Comparison of ENCODE assay signal across 12 cellular contexts in genomic region chr19:12899891-12900518, GRCh38. TPM values are rescaled to one million over a fixed set of nuclear protein-coding genes. Genes with fewer than 3 reads are reported as not detected.
A peak's percentile ranks its signal among the peaks of the same experiment; 100 is the strongest.
DNase-seq lines count a peak whose midpoint lies in the region; ATAC-seq lines count a peak whose summit lies in the region.
"Had no signal": no experiment of that assay in that cellular context is flagged by ENCODE, and none has a peak within 500 bp of the region (broad histone marks: within the 10 kb centered on the region; RNA-seq: fewer than 3 reads in every experiment).

No MANE protein-coding gene starts in this region.

- no peaks in the 10 kb centered on the region for H3K9me3 Mint-ChIP-seq in activated CD8-positive, alpha-beta memory T cell treated with anti-CD3 and anti-CD28 coated beads, Interleukin-2, amount 10 ng/mL, durations not matched to agents 7 days and 5 days (ENCODE audit: low read depth)
- no peaks in the 10 kb centered on the region for H3K9me3 Mint-ChIP-seq in stimulated activated naive B cell treated with anti-CD40 and anti-IgM and Interleukin-4, amounts not matched to agents 10 μg/mL and 1 μg/mL and 100 μg/mL, for 72 hours

- peaks cover 10% of the 10 kb centered on the region for H3K36me3 Mint-ChIP-seq in activated CD8-positive, alpha-beta memory T cell treated with anti-CD3 and anti-CD28 coated beads, Interleukin-2, amount 10 ng/mL, durations not matched to agents 7 days and 5 days
- H3K36me3 Mint-ChIP-seq in stimulated activated naive B cell treated with anti-CD40 and anti-IgM and Interleukin-4, amounts not matched to agents 10 μg/mL and 1 μg/mL and 100 μg/mL, for 72 hours, result peaks cover 29 to 38% of the 10 kb centered on the region in 2 donors

- H3K27ac Mint-ChIP-seq in activated CD8-positive, alpha-beta memory T cell treated with anti-CD3 and anti-CD28 coated beads, Interleukin-2, amount 10 ng/mL, durations not matched to agents 7 days and 5 days, result peak overlapping the region; percentile 88
- H3K27ac Mint-ChIP-seq in stimulated activated naive B cell treated with anti-CD40 and anti-IgM and Interleukin-4, amounts not matched to agents 10 μg/mL and 1 μg/mL and 100 μg/mL, for 72 hours, result no peak overlapping the region

- H3K4me1 Mint-ChIP-seq in activated CD8-positive, alpha-beta memory T cell treated with anti-CD3 and anti-CD28 coated beads, Interleukin-2, amount 10 ng/mL, durations not matched to agents 7 days and 5 days, result peaks cover 26% of the 10 kb centered on the region
- peaks cover 0 to 5% of the 10 kb centered on the region in 2 donors for H3K4me1 Mint-ChIP-seq in stimulated activated naive B cell treated with anti-CD40 and anti-IgM and Interleukin-4, amounts not matched to agents 10 μg/mL and 1 μg/mL and 100 μg/mL, for 72 hours

- CTCF ChIA-PET in activated CD8-positive, alpha-beta memory T cell treated with anti-CD3 and anti-CD28 coated beads, Interleukin-2, amount 10 ng/mL, durations not matched to agents 7 days and 5 days (lab: Charles Lee), result interaction anchor here (0.9 to 5.9 kb wide), 10 partner anchors 9 to 77 kb away, joined by 3 to 27 read pairs (median 6); partner anchors contain the start of genes FARSA, GCDH and SYCE2

- H3K4me3 Mint-ChIP-seq in activated CD8-positive, alpha-beta memory T cell treated with anti-CD3 and anti-CD28 coated beads, Interleukin-2, amount 10 ng/mL, durations not matched to agents 7 days and 5 days, result peak overlapping the region; percentile 56
- H3K4me3 Mint-ChIP-seq in stimulated activated naive B cell treated with anti-CD40 and anti-IgM and Interleukin-4, amounts not matched to agents 10 μg/mL and 1 μg/mL and 100 μg/mL, for 72 hours, result no peak overlapping the region

- no peaks in the 10 kb centered on the region for H3K27me3 Mint-ChIP-seq in activated CD8-positive, alpha-beta memory T cell treated with anti-CD3 and anti-CD28 coated beads, Interleukin-2, amount 10 ng/mL, durations not matched to agents 7 days and 5 days
- no peaks in the 10 kb centered on the region for H3K27me3 Mint-ChIP-seq in stimulated activated naive B cell treated with anti-CD40 and anti-IgM and Interleukin-4, amounts not matched to agents 10 μg/mL and 1 μg/mL and 100 μg/mL, for 72 hours

- peak; percentile 85 for ATAC-seq in activated CD8-positive, alpha-beta memory T cell treated with anti-CD3 and anti-CD28 coated beads, Interleukin-2, amount 10 ng/mL, durations not matched to agents 7 days and 5 days
- peak; percentile 66 for ATAC-seq in GM21737 (IDR thresholded peaks at IDR 0.05; ENCODE audit: unreplicated experiment)
- peak; percentile 66 for ATAC-seq in HG03520 (IDR thresholded peaks at IDR 0.05; ENCODE audit: unreplicated experiment)
- ATAC-seq in stimulated activated naive B cell treated with anti-CD40 and anti-IgM and Interleukin-4, amounts not matched to agents 10 μg/mL and 1 μg/mL and 100 μg/mL, for 72 hours (replicated peaks), result peak; percentile 56 to 81
- ATAC-seq in HG02840 (IDR thresholded peaks at IDR 0.05; ENCODE audit: low FRiP score, unreplicated experiment), result no peak

- peak; percentile 82 for DNase-seq in activated CD8-positive, alpha-beta memory T cell treated with anti-CD3 and anti-CD28 coated beads, Interleukin-2, amount 10 ng/mL, durations not matched to agents 7 days and 5 days
- no peak for DNase-seq in activated CD8-positive, alpha-beta memory T cell treated with anti-CD3 and anti-CD28 coated beads for 24 hours
- no peak for DNase-seq in stimulated activated naive B cell treated with anti-CD40 and anti-IgM and Interleukin-4, amounts not matched to agents 10 μg/mL and 1 μg/mL and 100 μg/mL, for 72 hours
- DNase-seq in cerebellar cortex (ENCODE audit: low spot score) (no peak), ureter (ENCODE audit: low spot score) (no peak)
- DNase-seq: EL, foreskin melanocyte, mammary epithelial cell, retina had no signal

RNA-seq across cellular contexts. Expression of gene GCDH, which starts 9.0 kb away (rescaled TPM):
- total RNA-seq in activated CD8-positive, alpha-beta memory T cell treated with anti-CD3 and anti-CD28 coated beads, Interleukin-2, amount 10 ng/mL, durations not matched to agents 7 days and 5 days, result 10 to 100 TPM; 38.7 to 46.1 TPM
- total RNA-seq in ureter, result 35.6 TPM

RNA-seq across cellular contexts. Expression of gene KLF1, which starts 13.0 kb away (rescaled TPM):
- total RNA-seq in activated CD8-positive, alpha-beta memory T cell treated with anti-CD3 and anti-CD28 coated beads, Interleukin-2, amount 10 ng/mL, durations not matched to agents 7 days and 5 days, result under 1 TPM; 0.29 to 0.45 TPM
- not detected for total RNA-seq in ureter
- total RNA-seq: mammary epithelial cell had no signal

RNA-seq across cellular contexts. Expression of gene DNASE2, which starts 18.8 kb away (rescaled TPM):
- total RNA-seq in activated CD8-positive, alpha-beta memory T cell treated with anti-CD3 and anti-CD28 coated beads, Interleukin-2, amount 10 ng/mL, durations not matched to agents 7 days and 5 days, result 10 to 100 TPM; 32.5 to 34.1 TPM
- total RNA-seq in ureter, result 42.2 TPM

RNA-seq across cellular contexts. Expression of gene SYCE2, which starts 19.1 kb away (rescaled TPM):
- total RNA-seq in activated CD8-positive, alpha-beta memory T cell treated with anti-CD3 and anti-CD28 coated beads, Interleukin-2, amount 10 ng/mL, durations not matched to agents 7 days and 5 days, result 1 to 10 TPM; 2.2 to 2.5 TPM
- 0.52 TPM for total RNA-seq in ureter
- total RNA-seq: mammary epithelial cell had no signal

RNA-seq across cellular contexts. Expression of gene FARSA, which starts 33.5 kb away (rescaled TPM):
- total RNA-seq in activated CD8-positive, alpha-beta memory T cell treated with anti-CD3 and anti-CD28 coated beads, Interleukin-2, amount 10 ng/mL, durations not matched to agents 7 days and 5 days, result 100 to 1,000 TPM in 1 of 2 experiments, 10 to 100 TPM in 1; 96.6 to 131 TPM
- total RNA-seq in ureter, result 60.9 TPM
